In the genomic region with DNA sequence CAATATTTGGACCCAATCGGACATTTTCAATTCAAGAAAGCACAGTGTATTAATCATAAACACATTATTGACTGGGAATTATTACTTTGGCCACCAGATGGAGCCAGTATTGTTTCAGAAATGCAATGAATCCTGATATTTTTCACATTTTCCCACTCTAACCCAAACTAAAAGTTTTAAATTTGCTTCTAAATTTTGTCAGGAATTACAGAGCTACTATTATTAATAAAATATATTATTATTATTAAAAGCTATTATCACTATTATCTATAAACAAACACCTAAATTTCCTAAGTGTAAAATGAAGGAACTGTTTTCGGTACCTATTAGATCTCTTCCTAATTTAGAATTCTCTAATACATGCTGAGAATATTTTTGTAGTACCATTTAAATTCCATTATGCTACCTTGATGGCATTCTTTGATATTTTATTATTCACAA, we compare ENCODE assay signal across 8 cellular contexts.
DNase-seq lines count a peak whose midpoint lies in the region; ATAC-seq, FAIRE-seq and TF ChIP-seq lines count a peak whose summit lies in the region.

No MANE protein-coding gene starts in this region.

- no peak overlapping the region for H3K4me3 Mint-ChIP-seq in nephron progenitor cell

- no peaks in the 10 kb centered on the region for H3K27me3 Mint-ChIP-seq in nephron progenitor cell (ENCODE audit: low read depth, poor library complexity)

- peak; percentile 21 for DNase-seq in Daoy (ENCODE audit: low read depth)
- peak; percentile 19 for DNase-seq in LoVo (ENCODE audit: low spot score)
- peak; percentile 25 for DNase-seq in bronchial epithelial cell (ENCODE audit: low read depth)
- DNase-seq in nephron progenitor cell: no peak
- no peak for DNase-seq in islet precursor cell

- no peak for FAIRE-seq in bronchial epithelial cell (lab: Jason Lieb, UNC)

- H3K27me3 ChIP-seq in bronchial epithelial cell (ENCODE audit: control insufficient read depth, insufficient read depth, low read length): no peaks in the 10 kb centered on the region

- H3K9me3 Mint-ChIP-seq in nephron progenitor cell: no peaks in the 10 kb centered on the region

- H3K27ac Mint-ChIP-seq in nephron progenitor cell: no peak overlapping the region

- ATAC-seq in GM18873 (IDR thresholded peaks at IDR 0.05; ENCODE audit: low FRiP score, unreplicated experiment): no peak
- no peak for ATAC-seq in HG03175 (IDR thresholded peaks at IDR 0.05; ENCODE audit: unreplicated experiment)
- ATAC-seq in HG03469 (IDR thresholded peaks at IDR 0.05; ENCODE audit: unreplicated experiment): no peak

- no peaks in the 10 kb centered on the region for H3K36me3 Mint-ChIP-seq in nephron progenitor cell (ENCODE audit: low read depth)

- TF ChIP-seq CTCF in bronchial epithelial cell (IDR thresholded peaks at IDR 0.05; ENCODE audit: insufficient read depth, low read length, severe bottlenecking) (peak; percentile 25), nephron progenitor cell (IDR thresholded peaks at IDR 0.05) (peak; percentile 72)

- no peaks in the 10 kb centered on the region for H3K36me3 ChIP-seq in bronchial epithelial cell (ENCODE audit: control insufficient read depth, insufficient read depth, low read length)

- H3K4me3 ChIP-seq in bronchial epithelial cell (ENCODE audit: low read depth, low read length): no peak overlapping the region

- H3K4me1 Mint-ChIP-seq in nephron progenitor cell: peaks cover 22% of the 10 kb centered on the region

Comparison
In these comparisons a context has a peak if more than half of its experiments do, and no peak if none do; other contexts are left out.
1. DNase-seq: peak in Daoy (single experiment), LoVo (single experiment) and bronchial epithelial cell (single experiment); none in nephron progenitor cell (single experiment) and islet precursor cell (single experiment).